In the genomic region with DNA sequence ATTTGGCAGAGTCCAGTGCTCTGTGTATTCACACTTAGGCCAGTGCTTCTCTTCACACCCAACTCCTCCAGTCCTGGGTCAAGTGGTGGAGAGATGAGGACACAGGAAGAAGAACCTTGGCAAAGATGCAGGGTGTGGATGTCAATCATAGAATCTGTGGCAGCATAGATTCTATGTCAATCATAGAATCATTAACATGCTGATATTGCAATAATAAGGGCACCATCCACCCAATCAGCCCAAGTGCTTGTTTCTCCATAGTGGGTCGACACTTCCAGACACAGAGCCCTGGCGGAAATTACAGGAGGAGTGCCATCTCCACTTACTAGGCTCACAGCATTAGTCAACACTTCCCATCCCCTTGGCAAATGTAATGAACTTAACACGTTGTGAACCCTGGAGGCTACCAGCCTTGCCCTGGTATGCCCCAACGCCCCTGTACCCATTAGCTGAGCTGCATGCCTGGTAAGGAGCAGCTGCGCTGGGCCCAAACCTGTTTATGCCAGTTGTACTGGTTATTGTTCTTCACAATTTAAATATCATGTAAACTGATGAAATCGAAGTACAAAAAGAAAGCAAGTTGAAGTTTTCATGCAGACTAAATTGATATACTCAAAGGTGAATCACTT, we compare ENCODE assay signal across 2 cellular contexts.
TF ChIP-seq lines count a peak whose summit lies in the region.

No MANE protein-coding gene starts in this region.

TF ChIP-seq in IMR-90, 13 proteins besides CTCF, POLR2A, EP300 and RAD21 (continued from another document):
- TF ChIP-seq RCOR1 (IDR thresholded peaks at IDR 0.05; ENCODE audit: insufficient replicate concordance, low read length) (no peak), RFX5 (IDR thresholded peaks at IDR 0.05; ENCODE audit: low read depth, low read length) (no peak)

TF ChIP-seq in K562, 482 proteins besides CTCF, POLR2A, EP300 and RAD21 (continued from another document):
- TF ChIP-seq, protein P1, sequence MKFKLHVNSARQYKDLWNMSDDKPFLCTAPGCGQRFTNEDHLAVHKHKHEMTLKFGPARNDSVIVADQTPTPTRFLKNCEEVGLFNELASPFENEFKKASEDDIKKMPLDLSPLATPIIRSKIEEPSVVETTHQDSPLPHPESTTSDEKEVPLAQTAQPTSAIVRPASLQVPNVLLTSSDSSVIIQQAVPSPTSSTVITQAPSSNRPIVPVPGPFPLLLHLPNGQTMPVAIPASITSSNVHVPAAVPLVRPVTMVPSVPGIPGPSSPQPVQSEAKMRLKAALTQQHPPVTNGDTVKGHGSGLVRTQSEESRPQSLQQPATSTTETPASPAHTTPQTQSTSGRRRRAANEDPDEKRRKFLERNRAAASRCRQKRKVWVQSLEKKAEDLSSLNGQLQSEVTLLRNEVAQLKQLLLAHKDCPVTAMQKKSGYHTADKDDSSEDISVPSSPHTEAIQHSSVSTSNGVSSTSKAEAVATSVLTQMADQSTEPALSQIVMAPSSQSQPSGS (CRISPR knock-in tag; IDR thresholded peaks at IDR 0.05): no peak
TF ChIP-seq in K562: peak in this region for 1.
